28 cellular contexts compared by ENCODE assay signal in genomic region chr10:23472181-23472580, GRCh38. TPM values are rescaled to one million over a fixed set of nuclear protein-coding genes. Genes with fewer than 3 reads are reported as not detected.
A peak's percentile ranks its signal among the peaks of the same experiment; 100 is the strongest.
DNase-seq lines count a peak whose midpoint lies in the region; ATAC-seq, FAIRE-seq and TF ChIP-seq lines count a peak whose summit lies in the region.
"Had no signal": no experiment of that assay in that cellular context is flagged by ENCODE, and none has a peak within 500 bp of the region (broad histone marks: within the 10 kb centered on the region; RNA-seq: fewer than 3 reads in every experiment).

No MANE protein-coding gene starts in this region.

- H3K27ac Mint-ChIP-seq in GM23338: no peak overlapping the region
- H3K27ac Mint-ChIP-seq in endodermal cell: no peak overlapping the region
- H3K27ac Mint-ChIP-seq in nephron progenitor cell: peak overlapping the region; percentile 26
- H3K27ac Mint-ChIP-seq: CD4-positive, alpha-beta T cell; CD8-positive, alpha-beta memory T cell; HFFc6 had no signal

- no peaks in the 10 kb centered on the region for H3K9me3 ChIP-seq in endodermal cell (ENCODE audit: control insufficient read depth, low read length)
- H3K9me3 ChIP-seq: A549, BE2C, HAP-1 had no signal

- H3K27ac ChIP-seq in GM23338 (ENCODE audit: low read depth) (no peak overlapping the region), endodermal cell (ENCODE audit: low read depth, low read length) (no peak overlapping the region)
- H3K27ac ChIP-seq: A549; BLaER1 treated with 17β-estradiol and CSF1 and Interleukin-3, amounts not matched to agents 10 nM and 100 nM; GM23248 had no signal

- no peaks in the 10 kb centered on the region for H3K36me3 Mint-ChIP-seq in GM23338 (ENCODE audit: low read depth)
- H3K36me3 Mint-ChIP-seq in endodermal cell (ENCODE audit: low read depth): no peaks in the 10 kb centered on the region
- no peaks in the 10 kb centered on the region for H3K36me3 Mint-ChIP-seq in nephron progenitor cell (ENCODE audit: low read depth)
- H3K36me3 Mint-ChIP-seq: CD14-positive monocyte; CD8-positive, alpha-beta memory T cell had no signal

- H3K36me3 ChIP-seq in GM23338 (ENCODE audit: insufficient read depth) (no peaks in the 10 kb centered on the region), endodermal cell (ENCODE audit: control insufficient read depth, insufficient read depth, low read length) (no peaks in the 10 kb centered on the region)
- H3K36me3 ChIP-seq: BE2C; BLaER1 treated with 17β-estradiol and CSF1 and Interleukin-3, amounts not matched to agents 10 nM and 100 nM; HAP-1 had no signal

- 0 out of 2 replicates have a peak, but pooled peaks cover 4% of the 10 kb centered on the region for H3K4me1 ChIP-seq in GM23338 (ENCODE audit: insufficient read depth)
- no peaks in the 10 kb centered on the region for H3K4me1 ChIP-seq in endodermal cell (ENCODE audit: control insufficient read depth, insufficient read depth, low read length)
- H3K4me1 ChIP-seq: A549, BE2C, HAP-1 had no signal

- H3K4me1 Mint-ChIP-seq in GM23338 (peaks cover 16% of the 10 kb centered on the region), endodermal cell (peaks cover 8% of the 10 kb centered on the region), nephron progenitor cell (peaks cover 10% of the 10 kb centered on the region)
- H3K4me1 Mint-ChIP-seq: CD8-positive, alpha-beta memory T cell had no signal

- H3K4me3 Mint-ChIP-seq in GM23338 (no peak overlapping the region), endodermal cell (no peak overlapping the region), nephron progenitor cell (no peak overlapping the region)
- H3K4me3 Mint-ChIP-seq: CD14-positive monocyte; CD4-positive, alpha-beta T cell; CD8-positive, alpha-beta memory T cell; HFFc6 had no signal

- no peak for FAIRE-seq in frontal cortex (lab: Jason Lieb, UNC)
- FAIRE-seq: A549, D721Med, G401.6, GM12892, GM19239, H54 had no signal

- WGBS in endodermal cell (ENCODE audit: insufficient coverage in 1 of 2, insufficient read length in 1 of 2), 2 experiments: 72 to 84% methylated on average over 5 to 8 of the region's 8 CpGs

- H2AFZ ChIP-seq in GM23338: peak overlapping the region; percentile 18; the same call in 1 of the 2 replicates
- H2AFZ ChIP-seq: GM23248 had no signal

- peak overlapping the region; percentile 48; the same call in 1 of the 2 replicates for H3K4me2 ChIP-seq in GM23338
- H3K4me2 ChIP-seq: A549; BLaER1 treated with 17β-estradiol and CSF1 and Interleukin-3, amounts not matched to agents 10 nM and 100 nM had no signal

- TF ChIP-seq CTCF in GM23338 (conservative IDR thresholded peaks at IDR 0.05; ENCODE audit: low read depth in 2 of 2) (no peak), endodermal cell (conservative IDR thresholded peaks at IDR 0.05) (no peak), nephron progenitor cell (IDR thresholded peaks at IDR 0.05) (no peak)

- H3K9ac ChIP-seq in endodermal cell (ENCODE audit: extremely low read depth, low read length, poor library complexity, severe bottlenecking): no peak overlapping the region
- H3K9ac ChIP-seq: BLaER1 treated with 17β-estradiol and CSF1 and Interleukin-3, amounts not matched to agents 10 nM and 100 nM; GM23248 had no signal

- no peaks in the 10 kb centered on the region for H3F3A ChIP-seq in GM23338 (replicated peaks; ENCODE audit: low read depth)

- H3K9me3 Mint-ChIP-seq in GM23338 (no peaks in the 10 kb centered on the region; the same call in 2 of the 3 replicates), endodermal cell (no peaks in the 10 kb centered on the region), nephron progenitor cell (no peaks in the 10 kb centered on the region)
- H3K9me3 Mint-ChIP-seq: CD4-positive, alpha-beta T cell; CD8-positive, alpha-beta memory T cell; HFFc6 had no signal

- DNase-seq in GM23338 (ENCODE audit: low spot score) (peak; percentile 7), endodermal cell (peak; percentile 64), iPS-NIHi7 (ENCODE audit: extremely low spot score) (peak; percentile 14), nephron progenitor cell (no peak), frontal cortex (ENCODE audit: low spot score in 2 of 2) (no peak), epidermal melanocyte (ENCODE audit: insufficient read length, low spot score) (no peak)
- DNase-seq in activated effector memory CD4-positive, alpha-beta T cell treated with anti-CD3 and anti-CD28 coated beads, Interleukin-2, amount 50 U/mL, for 16 hours: no peak
- DNase-seq: 8988T; ACHN; AML-193; BE2C; CD4-positive, alpha-beta T cell; CD8-positive, alpha-beta memory T cell; DMS 273 treated with DMSO at 0.1 percent for 48 hours; DMS79; EL; GM23248; HFFc6 had no signal

- ATAC-seq in GM23338 (peak; percentile 49), GM19035 (IDR thresholded peaks at IDR 0.05; ENCODE audit: unreplicated experiment) (no peak)
- ATAC-seq: A549 had no signal

- H3K4me3 ChIP-seq in GM23338: no peak overlapping the region
- H3K4me3 ChIP-seq in endodermal cell (ENCODE audit: low read length): no peak overlapping the region
- H3K4me3 ChIP-seq: A549; BLaER1 treated with 17β-estradiol and CSF1 and Interleukin-3, amounts not matched to agents 10 nM and 100 nM; GM23248; HAP-1 had no signal

- H3K27me3 ChIP-seq in GM23338 (ENCODE audit: insufficient read depth) (no peaks in the 10 kb centered on the region), endodermal cell (ENCODE audit: control insufficient read depth, insufficient read depth, low read length, poor library complexity, severe bottlenecking) (no peaks in the 10 kb centered on the region)
- H3K27me3 ChIP-seq: BE2C; BLaER1 treated with 17β-estradiol and CSF1 and Interleukin-3, amounts not matched to agents 10 nM and 100 nM had no signal

- H3K27me3 Mint-ChIP-seq in GM23338 (ENCODE audit: insufficient read depth, low read depth, poor library complexity) (no peaks in the 10 kb centered on the region), endodermal cell (ENCODE audit: insufficient read depth) (no peaks in the 10 kb centered on the region), nephron progenitor cell (ENCODE audit: low read depth, poor library complexity) (peaks cover 33% of the 10 kb centered on the region)

- H3K9me2 ChIP-seq in GM23338 (ENCODE audit: insufficient read depth): no peaks in the 10 kb centered on the region

- H3K79me2 ChIP-seq in GM23338 (replicated peaks; ENCODE audit: insufficient read depth): no peaks in the 10 kb centered on the region

- no peaks in the 10 kb centered on the region for H4K20me1 ChIP-seq in GM23338 (replicated peaks; ENCODE audit: insufficient read depth)
- H4K20me1 ChIP-seq: BLaER1 treated with 17β-estradiol and CSF1 and Interleukin-3, amounts not matched to agents 10 nM and 100 nM had no signal

RNA-seq across cellular contexts. Expression of gene OTUD1, which starts 33.3 kb away (rescaled TPM):
- 8.3 and 12.2 TPM in 2 replicates for total RNA-seq in GM23338 (2014; rRNA removed; shearing (Covaris generic))
- polyA plus RNA-seq in GM23338 (2016; fragmentation: Nextera tagmentation; extraction: Ambion mirVana): 2.4 and 2.5 TPM in 2 replicates
- total RNA-seq in endodermal cell: 10 to 100 TPM in 1 of 2 donors, 1 to 10 TPM in 1; 8.7 to 12.4 TPM
- polyA plus RNA-seq in endodermal cell (2013, experiment 1 of 2): 8.2 TPM
- 8.7 TPM for polyA plus RNA-seq in endodermal cell (2013, experiment 2 of 2)
- total RNA-seq in frontal cortex: 16.7 TPM

Comparison
In these comparisons a context has a peak if more than half of its experiments do, and no peak if none do; other contexts are left out.
1. DNase-seq: peak in GM23338 (single experiment), endodermal cell (single experiment) and iPS-NIHi7 (single experiment); none in nephron progenitor cell (single experiment), frontal cortex (0 of 2), epidermal melanocyte (single experiment) and activated effector memory CD4-positive, alpha-beta T cell treated with anti-CD3 and anti-CD28 coated beads, Interleukin-2, amount 50 U/mL, for 16 hours (single experiment).